In the genomic region with DNA sequence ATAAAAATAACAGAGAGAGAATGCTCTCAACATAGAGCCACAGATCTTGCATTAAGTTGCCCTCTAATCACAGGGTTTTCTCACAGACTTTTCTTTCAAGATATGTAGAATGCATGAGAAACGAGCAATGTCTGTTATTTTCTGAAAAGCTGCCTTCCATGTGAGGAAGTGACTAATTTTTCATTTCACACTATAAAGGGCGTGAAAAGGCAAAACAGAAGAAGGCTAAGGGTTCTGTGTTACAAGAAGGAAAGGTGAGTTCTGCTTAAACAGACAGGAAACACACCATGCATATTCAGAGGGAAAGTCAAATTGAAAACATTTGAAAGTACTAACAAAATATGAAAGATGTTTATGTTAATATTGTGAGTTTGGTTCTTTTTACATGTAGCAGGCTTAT, we compare ENCODE assay signal across 1 cellular context.
TF ChIP-seq lines count a peak whose summit lies in the region.

No MANE protein-coding gene starts in this region.

TF ChIP-seq in endothelial cell of umbilical vein, 7 proteins besides CTCF, POLR2A, EP300 and RAD21:
- TF ChIP-seq FOS (IDR thresholded peaks at IDR 0.05; ENCODE audit: borderline replicate concordance, insufficient read depth, low read length), result no peak
- TF ChIP-seq JUN (IDR thresholded peaks at IDR 0.05; ENCODE audit: borderline replicate concordance, insufficient read depth, insufficient read length, low read depth), result no peak
- no peak for TF ChIP-seq GATA2 (IDR thresholded peaks at IDR 0.05; ENCODE audit: insufficient read depth, insufficient read length, low read depth, low read length)
- TF ChIP-seq MYC (IDR thresholded peaks at IDR 0.05; ENCODE audit: low read depth, low read length), result no peak
- no peak for TF ChIP-seq POLR2AphosphoS5 (IDR thresholded peaks at IDR 0.05; ENCODE audit: insufficient read depth, low read depth, low read length)
- TF ChIP-seq, protein P1, sequence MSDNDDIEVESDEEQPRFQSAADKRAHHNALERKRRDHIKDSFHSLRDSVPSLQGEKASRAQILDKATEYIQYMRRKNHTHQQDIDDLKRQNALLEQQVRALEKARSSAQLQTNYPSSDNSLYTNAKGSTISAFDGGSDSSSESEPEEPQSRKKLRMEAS (IDR thresholded peaks at IDR 0.05; ENCODE audit: insufficient read depth, insufficient read length), result no peak
- TF ChIP-seq EZH2 (IDR thresholded peaks at IDR 0.05; ENCODE audit: borderline replicate concordance, low read depth, low read length, severe bottlenecking), result no peak
